Comparison of ENCODE assay signal across 25 cellular contexts in genomic region chr14:78746086-78746595, GRCh38.
"Had no signal": no experiment of that assay in that cellular context is flagged by ENCODE, and none has a peak within 500 bp of the region (broad histone marks: within the 10 kb centered on the region; RNA-seq: fewer than 3 reads in every experiment).

No MANE protein-coding gene starts in this region.

- H3K27ac ChIP-seq: coronary artery, gastrocnemius medialis, heart left ventricle, hepatocyte, neural progenitor cell, psoas muscle, sigmoid colon, testis, tibial artery had no signal

- DNase-seq: dermis blood vessel endothelial cell; effector memory CD8-positive, alpha-beta T cell; gastrocnemius medialis; heart left ventricle; kidney; mesenchymal stem cell; mucosa of descending colon; naive B cell; nucleus accumbens; posterior cingulate gyrus; psoas muscle; right cardiac atrium; sigmoid colon; stimulated activated CD4-positive, alpha-beta T cell treated with anti-CD3 and anti-CD28 coated beads, Interleukin-2, amount 100 ng/mL, for 24 hours; stimulated activated CD4-positive, alpha-beta T cell treated with anti-CD3 and anti-CD28 coated beads, Interleukin-4, amount 100 ng/mL, for 24 hours; stimulated activated naive CD8-positive, alpha-beta T cell treated with anti-CD3 and anti-CD28 coated beads, Interleukin-15, Interleukin-2, amounts not matched to agents 100 U/mL and 50 U/mL, for 24 hours; substantia nigra; testis; tibial artery had no signal

- ATAC-seq: effector memory CD8-positive, alpha-beta T cell; gastrocnemius medialis; heart left ventricle; left lobe of liver; mucosa of descending colon; natural killer cell treated with Interleukin-12 subunit alpha and Interleukin-12 subunit beta and Interleukin-15 and Interleukin-18, amount 100 ng/mL, for 72 hours; psoas muscle; right cardiac atrium; stimulated activated effector memory CD8-positive, alpha-beta T cell treated with anti-CD3 and anti-CD28 coated beads, Interleukin-12 subunit alpha, Interleukin-12 subunit beta, amount 100 ng/mL, for 72 hours; stimulated activated naive CD8-positive, alpha-beta T cell treated with anti-CD3 and anti-CD28 coated beads, Interleukin-15, Interleukin-2, amounts not matched to agents 100 U/mL and 50 U/mL, for 24 hours had no signal
